Comparison of ENCODE assay signal across 8 cellular contexts in the genomic region with DNA sequence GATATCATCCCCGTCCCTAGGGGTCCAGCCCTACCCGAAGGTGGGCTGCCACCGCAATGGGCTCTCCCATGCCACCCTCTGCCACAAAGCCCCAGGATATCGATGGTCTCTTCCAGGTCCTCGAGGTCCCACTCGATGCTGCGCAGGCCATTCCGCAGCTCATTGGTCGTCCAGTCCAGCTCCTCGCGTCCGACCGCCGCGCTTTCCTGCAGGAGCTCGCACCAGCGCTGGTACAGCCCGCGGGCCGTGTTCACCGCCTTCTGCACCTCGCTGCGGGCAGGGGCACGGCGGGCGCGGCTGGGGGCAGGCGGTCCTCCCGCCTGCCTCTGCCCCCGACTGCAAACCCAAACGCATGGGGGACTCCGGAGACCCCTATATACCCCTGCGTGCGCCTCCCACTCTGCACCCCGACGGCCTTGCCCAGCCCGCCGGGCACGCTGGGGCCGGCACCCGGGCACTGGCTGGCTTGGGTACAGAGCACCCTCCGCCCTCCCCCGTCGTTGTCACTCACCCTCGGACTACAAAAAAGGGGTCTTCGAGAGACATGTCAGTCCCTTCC. TPM values are rescaled to one million over a fixed set of nuclear protein-coding genes. Genes with fewer than 3 reads are reported as not detected.
A peak's percentile ranks its signal among the peaks of the same experiment; 100 is the strongest.
DNase-seq lines count a peak whose midpoint lies in the region; ATAC-seq and TF ChIP-seq lines count a peak whose summit lies in the region.

No MANE protein-coding gene starts in this region.

- BruUV-seq in A673 (replicated peaks; lab: Mats Ljungman, UMichigan), result no TSS peak

- CTCF ChIA-PET in A673 (lab: Charles Lee), result interaction anchor here (0.5 to 1.1 kb wide), 4 partner anchors 29 to 145 kb away, joined by 3 to 4 read pairs (median 3); no protein-coding TSS in a partner anchor

- H3K27me3 ChIP-seq in A673 (replicated peaks; ENCODE audit: insufficient read depth, low read depth, low read length, poor library complexity), result no peaks in the 10 kb centered on the region

- H3K9me3 ChIP-seq in A673 (ENCODE audit: low read depth, low read length, poor library complexity, severe bottlenecking), result no peaks in the 10 kb centered on the region

- POLR2A ChIA-PET in A673 (lab: Charles Lee; ENCODE audit: low non-redundant PET), result no interaction called here

- H3K9me3 Mint-ChIP-seq in activated naive CD4-positive, alpha-beta T cell treated with anti-CD3 and anti-CD28 coated beads, Interleukin-2, amount 50 U/mL, for 24 hours, result no peaks in the 10 kb centered on the region

- H3K27ac Mint-ChIP-seq in activated naive CD4-positive, alpha-beta T cell treated with anti-CD3 and anti-CD28 coated beads, Interleukin-2, amount 50 U/mL, for 24 hours, result peak overlapping the region; percentile 92

- peaks cover 3% of the 10 kb centered on the region for H3K4me1 ChIP-seq in A673 (ENCODE audit: insufficient read depth, low read length, poor library complexity, severe bottlenecking)

- peak overlapping the region; percentile 72 for H3K4me3 ChIP-seq in A673 (ENCODE audit: low read depth, low read length, poor library complexity, severe bottlenecking)
- peak overlapping the region; percentile 89 for H3K4me3 ChIP-seq in GM08714 (ENCODE audit: low read length)
- peak overlapping the region; percentile 80 for H3K4me3 ChIP-seq in retinal pigment epithelial cell (ENCODE audit: low read length)

- H3K27ac ChIP-seq in A673 (ENCODE audit: low read depth, low read length, poor library complexity, severe bottlenecking), result peak overlapping the region; percentile 98

- TF ChIP-seq CTCF in A673 (conservative IDR thresholded peaks at IDR 0.05; ENCODE audit: low read depth, low read length) (no peak), retinal pigment epithelial cell (conservative IDR thresholded peaks at IDR 0.05; ENCODE audit: low read depth, low read length) (no peak)

- H3K27me3 Mint-ChIP-seq in activated naive CD4-positive, alpha-beta T cell treated with anti-CD3 and anti-CD28 coated beads, Interleukin-2, amount 50 U/mL, for 24 hours, result no peaks in the 10 kb centered on the region

- peaks cover 18% of the 10 kb centered on the region for H3K4me1 Mint-ChIP-seq in activated naive CD4-positive, alpha-beta T cell treated with anti-CD3 and anti-CD28 coated beads, Interleukin-2, amount 50 U/mL, for 24 hours

- peak overlapping the region; percentile 98 for H3K4me3 Mint-ChIP-seq in activated naive CD4-positive, alpha-beta T cell treated with anti-CD3 and anti-CD28 coated beads, Interleukin-2, amount 50 U/mL, for 24 hours

- H3K36me3 Mint-ChIP-seq in activated naive CD4-positive, alpha-beta T cell treated with anti-CD3 and anti-CD28 coated beads, Interleukin-2, amount 50 U/mL, for 24 hours, result peaks cover 8% of the 10 kb centered on the region

- peak; percentile 57 for DNase-seq in A673 (ENCODE audit: low spot score)
- peak; percentile 54 for DNase-seq in NCI-H1105 treated with DMSO at 0.1 percent for 48 hours (lab: John Stamatoyannopoulos, UW)
- DNase-seq in left ventricle myocardium superior, result peak; percentile 71
- no peak for DNase-seq in retinal pigment epithelial cell (ENCODE audit: low read depth)
- DNase-seq in KG1 (lab: John Stamatoyannopoulos, UW), result no peak
- no peak for DNase-seq in MV-4-11 (lab: John Stamatoyannopoulos, UW)

- intact Hi-C loops in A673 (cut with micrococcal nuclease; ENCODE audit: unreplicated experiment), result loop anchor here (2.0 kb wide), 2 partner anchors 15 to 31 kb away; a partner anchor contains a TSS
- intact Hi-C loops in left ventricle myocardium superior (cut with micrococcal nuclease), result no loop called here

- peak; percentile 1 for ATAC-seq in left ventricle myocardium superior

- peaks cover 15% of the 10 kb centered on the region for H3K36me3 ChIP-seq in A673 (ENCODE audit: insufficient read depth, low read length, poor library complexity, severe bottlenecking)

RNA-seq across cellular contexts. Expression of a gene that starts 0.5 kb away (rescaled TPM):
- 63.3 and 69.5 TPM in 2 replicates for total RNA-seq in A673 (2021)
- total RNA-seq in left ventricle myocardium superior, result 46.4 TPM

RNA-seq across cellular contexts. Expression of a gene that starts 0.5 kb away (rescaled TPM):
- 148 and 164 TPM in 2 replicates for total RNA-seq in A673 (2021)
- total RNA-seq in left ventricle myocardium superior, result 19.8 TPM

RNA-seq across cellular contexts. Expression of a gene that starts 31.6 kb away (rescaled TPM):
- total RNA-seq in A673 (2021), result 119 and 126 TPM in 2 replicates
- total RNA-seq in left ventricle myocardium superior, result 50.0 TPM

RNA-seq across cellular contexts. Expression of a gene that starts 33.2 kb away (rescaled TPM):
- total RNA-seq in A673 (2021), result 85.7 and 109 TPM in 2 replicates
- 22.4 TPM for total RNA-seq in left ventricle myocardium superior

RNA-seq across cellular contexts. Expression of a gene that starts 47.0 kb away (rescaled TPM):
- total RNA-seq in A673 (2021) (not detected in 2 replicates), left ventricle myocardium superior (8.8 TPM)

Comparison
In these comparisons a context has a peak if more than half of its experiments do, and no peak if none do; other contexts are left out.
1. DNase-seq: peak in A673 (single experiment), NCI-H1105 treated with DMSO at 0.1 percent for 48 hours (single experiment) and left ventricle myocardium superior (single experiment); none in retinal pigment epithelial cell (single experiment), KG1 (single experiment) and MV-4-11 (single experiment).
2. Peak in every context shown above with its lines, with median percentiles within 50 percentile points of each other: H3K4me3 ChIP-seq.